Comparison of ENCODE assay signal across 20 cellular contexts in genomic region chr4:186226521-186227189, GRCh38. TPM values are rescaled to one million over a fixed set of nuclear protein-coding genes. Genes with fewer than 3 reads are reported as not detected.
DNase-seq lines count a peak whose midpoint lies in the region; ATAC-seq, FAIRE-seq and TF ChIP-seq lines count a peak whose summit lies in the region.
"Had no signal": no experiment of that assay in that cellular context is flagged by ENCODE, and none has a peak within 500 bp of the region (broad histone marks: within the 10 kb centered on the region; RNA-seq: fewer than 3 reads in every experiment).

No MANE protein-coding gene starts in this region.

- no peaks in the 10 kb centered on the region for H3K4me1 Mint-ChIP-seq in glutamatergic neuron (ENCODE audit: low read depth, unreplicated experiment)
- H3K4me1 Mint-ChIP-seq: CD14-positive monocyte had no signal

- H3K4me3 ChIP-seq in kidney (ENCODE audit: low read length in 2 of 2) (no peak overlapping the region), right lobe of liver (peak overlapping the region in 2 of 3 donors; percentile 33 to 51)
- H3K4me3 ChIP-seq: A549 had no signal

- no peak for FAIRE-seq in kidney (lab: Jason Lieb, UNC)
- FAIRE-seq: A549, D721Med, GM12891 had no signal

- TF ChIP-seq POLR2A in right lobe of liver (IDR thresholded peaks at IDR 0.05): no peak

- peak; percentile 7 to 66 (median 65) for ATAC-seq in right lobe of liver
- ATAC-seq in GM19328 (IDR thresholded peaks at IDR 0.05; ENCODE audit: unreplicated experiment): no peak
- ATAC-seq: A549; CD8-positive, alpha-beta T cell had no signal

- DNase-seq in kidney: peak; percentile 45
- DNase-seq in right lobe of liver: peak in 2 of 3 donors; percentile 73 to 84
- no peak for DNase-seq in NCI-H1417 (lab: John Stamatoyannopoulos, UW)
- no peak for DNase-seq in head of caudate nucleus
- DNase-seq in glutamatergic neuron: no peak
- DNase-seq: BE2C; CD8-positive, alpha-beta T cell; COR-L47; EL; GOT3; HCEC 1CT; HFFc6 had no signal

- intact Hi-C loops in kidney (cut with DNase I) (no loop called here), right lobe of liver (cut with DNase I) (no loop called here), head of caudate nucleus (cut with DNase I) (no loop called here)

- no peaks in the 10 kb centered on the region for H3K36me3 ChIP-seq in kidney (ENCODE audit: control insufficient read depth in 1 of 2, insufficient read depth in 2 of 2, low read length in 2 of 2)
- H3K36me3 ChIP-seq in right lobe of liver: no peaks in the 10 kb centered on the region
- H3K36me3 ChIP-seq: BE2C had no signal

- no peaks in the 10 kb centered on the region for H3K27me3 ChIP-seq in right lobe of liver
- H3K27me3 ChIP-seq: BE2C had no signal

- H3K9me3 ChIP-seq in kidney (ENCODE audit: control insufficient read depth in 1 of 2, low read length in 2 of 2): peaks cover 4% of the 10 kb centered on the region in 2 donors
- no peaks in the 10 kb centered on the region for H3K9me3 ChIP-seq in right lobe of liver
- H3K9me3 ChIP-seq: A549, BE2C had no signal

- no peak overlapping the region for H3K27ac Mint-ChIP-seq in glutamatergic neuron (ENCODE audit: unreplicated experiment)
- H3K27ac Mint-ChIP-seq: CD14-positive monocyte; CD8-positive, alpha-beta T cell; HFFc6 had no signal

- peaks cover 5 to 8% of the 10 kb centered on the region in 2 donors for H3K4me1 ChIP-seq in kidney (ENCODE audit: control insufficient read depth in 1 of 2, insufficient read depth in 1 of 2, low read depth in 1 of 2, low read length in 2 of 2)
- H3K4me1 ChIP-seq in right lobe of liver: peaks cover 0 to 49% (median 7%) of the 10 kb centered on the region in 4 donors
- H3K4me1 ChIP-seq: A549, BE2C had no signal

- H3K36me3 Mint-ChIP-seq in glutamatergic neuron (ENCODE audit: unreplicated experiment): peaks cover 31% of the 10 kb centered on the region
- H3K36me3 Mint-ChIP-seq: CD14-positive monocyte had no signal

- H3K27ac ChIP-seq in VCaP (peak overlapping the region; percentile 43; the same call in 1 of the 2 replicates), kidney (ENCODE audit: low read depth in 2 of 2, low read length in 2 of 2) (no peak overlapping the region), right lobe of liver (peak overlapping the region; percentile 23 to 87 (median 77))
- H3K27ac ChIP-seq: A549, HL-60 had no signal

- TF ChIP-seq CTCF in VCaP (conservative IDR thresholded peaks at IDR 0.05) (no peak), kidney (IDR thresholded peaks at IDR 0.05; ENCODE audit: borderline replicate concordance, extremely low read depth, insufficient read depth) (no peak), right lobe of liver (IDR thresholded peaks at IDR 0.05) (no peak), glutamatergic neuron (IDR thresholded peaks at IDR 0.05; ENCODE audit: partially characterized antibody, unreplicated experiment) (no peak)

- peaks cover 4% of the 10 kb centered on the region for H3K9me3 Mint-ChIP-seq in glutamatergic neuron (ENCODE audit: unreplicated experiment)

- 52% methylated on average over 2 of the region's 3 CpGs for WGBS in right lobe of liver (ENCODE audit: insufficient coverage, low coverage, low lambda C conversion rate, missing lambda C conversion rate)

- H3K27me3 Mint-ChIP-seq in glutamatergic neuron (ENCODE audit: unreplicated experiment): no peaks in the 10 kb centered on the region

- H3K4me3 Mint-ChIP-seq in glutamatergic neuron (ENCODE audit: unreplicated experiment): no peak overlapping the region
- H3K4me3 Mint-ChIP-seq: CD14-positive monocyte; CD8-positive, alpha-beta T cell; HFFc6 had no signal

- H3K9ac ChIP-seq in kidney (ENCODE audit: low read length in 2 of 2): no peak overlapping the region

RNA-seq across cellular contexts. Expression of gene KLKB1, which starts 0.7 kb away (rescaled TPM):
- total RNA-seq in kidney (2.1 TPM), right lobe of liver (100 to 1,000 TPM in 2 of 6 experiments, 10 to 100 TPM in 4; 48.1 to 130 (median 75.8) TPM), glutamatergic neuron (ENCODE audit: unreplicated experiment) (0.29 TPM)
- 5.7 TPM for polyA plus RNA-seq in kidney (ENCODE audit: insufficient read depth, low read depth, low replicate concordance)
- total RNA-seq: HFFc6 had no signal
- polyA plus RNA-seq: CD14-positive monocyte had no signal

RNA-seq across cellular contexts. Expression of gene CYP4V2, which starts 35.3 kb away (rescaled TPM):
- 69.8 TPM for total RNA-seq in kidney
- 29.5 TPM for polyA plus RNA-seq in kidney (ENCODE audit: insufficient read depth, low read depth, low replicate concordance)
- total RNA-seq in right lobe of liver: 100 to 1,000 TPM in 2 of 6 experiments, 10 to 100 TPM in 4; 82.4 to 199 (median 94.1) TPM
- total RNA-seq in glutamatergic neuron (ENCODE audit: unreplicated experiment): 10.0 TPM

RNA-seq across cellular contexts. Expression of gene F11, which starts 39.3 kb away (rescaled TPM):
- total RNA-seq in kidney: 1.5 TPM
- 15.7 TPM for polyA plus RNA-seq in kidney (ENCODE audit: insufficient read depth, low read depth, low replicate concordance)
- 100 to 1,000 TPM in 4 of 6 experiments, 10 to 100 TPM in 2; 94.5 to 201 (median 140) TPM for total RNA-seq in right lobe of liver
- total RNA-seq in glutamatergic neuron (ENCODE audit: unreplicated experiment): not detected
- total RNA-seq: CD8-positive, alpha-beta T cell; HFFc6 had no signal
- polyA plus RNA-seq: A549, AG04450, CD14-positive monocyte had no signal

Comparison
In these comparisons a context has a peak if more than half of its experiments do, and no peak if none do; other contexts are left out.
1. H3K27ac ChIP-seq: peak in VCaP (single experiment) and right lobe of liver (3 of 3); none in kidney (0 of 2).
2. DNase-seq: peak in kidney (single experiment) and right lobe of liver (2 of 3); none in NCI-H1417 (0 of 3), head of caudate nucleus (0 of 42) and glutamatergic neuron (single experiment).
3. H3K4me3 ChIP-seq: peak in right lobe of liver (2 of 3); none in kidney (0 of 2).
4. RNA of gene KLKB1, which starts 0.7 kb away (total RNA-seq): 48.1 to 130 TPM in right lobe of liver; 2.1 TPM in kidney (single experiment) and 0.29 TPM in glutamatergic neuron (single experiment); every median in the first group is over 10 times any median in the second.
5. RNA of gene F11, which starts 39.3 kb away (total RNA-seq): 94.5 to 201 TPM in right lobe of liver; 1.5 TPM in kidney (single experiment) and not detected in glutamatergic neuron (single experiment); every median in the first group is over 10 times any median in the second.